ENCODE assay signal across 1 cellular context in the genomic region with DNA sequence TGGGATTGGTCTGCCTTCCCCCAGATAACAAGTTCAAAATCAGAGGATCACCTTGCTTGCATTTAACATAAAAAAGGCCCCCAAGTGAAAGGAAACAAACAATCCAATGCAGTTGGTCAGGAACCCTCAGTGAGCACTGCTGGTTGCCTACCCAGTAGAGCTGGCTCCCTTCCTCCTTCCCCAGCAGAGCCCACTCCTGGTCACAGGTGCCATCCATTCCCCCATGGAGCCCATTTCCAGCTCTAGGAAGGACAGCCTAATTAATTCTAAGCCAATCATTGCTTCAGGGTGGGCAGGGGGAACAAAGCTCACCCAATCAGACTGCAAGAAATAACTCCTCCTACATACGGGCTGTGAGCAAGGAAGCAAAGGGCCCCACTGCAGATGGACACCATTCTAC.
TF ChIP-seq lines count a peak whose summit lies in the region.

No MANE protein-coding gene starts in this region.

TF ChIP-seq in GM12878, 131 proteins besides CTCF, POLR2A, EP300 and RAD21 (continued from another document):
- 0 out of 2 replicates have a peak, but pooled peaks have one; percentile 32 for TF ChIP-seq ZNF687 (IDR thresholded peaks at IDR 0.05)
